9 cellular contexts compared by ENCODE assay signal in genomic region chr1:182595641-182596240, GRCh38. TPM values are rescaled to one million over a fixed set of nuclear protein-coding genes. Genes with fewer than 3 reads are reported as not detected.
DNase-seq lines count a peak whose midpoint lies in the region; ATAC-seq, FAIRE-seq and TF ChIP-seq lines count a peak whose summit lies in the region.
"Had no signal": no experiment of that assay in that cellular context is flagged by ENCODE, and none has a peak within 500 bp of the region (broad histone marks: within the 10 kb centered on the region; RNA-seq: fewer than 3 reads in every experiment).

No MANE protein-coding gene starts in this region.

- no peaks in the 10 kb centered on the region for H3K9me3 ChIP-seq in body of pancreas

- no peaks in the 10 kb centered on the region for H3K27me3 ChIP-seq in body of pancreas

- no peak overlapping the region for H3K4me3 ChIP-seq in body of pancreas

- DNase-seq in NCI-H2081 (lab: John Stamatoyannopoulos, UW): peak; percentile 58 to 59
- no peak for DNase-seq in NCI-H2081 treated with DMSO at 0.1 percent for 48 hours (lab: John Stamatoyannopoulos, UW)
- peak; percentile 39 for DNase-seq in NCI-H1105 treated with DMSO at 0.1 percent for 48 hours (lab: John Stamatoyannopoulos, UW)
- DNase-seq in body of pancreas: peak; percentile 77 to 85 (median 80)
- peak; percentile 71 for DNase-seq in inferior parietal cortex (ENCODE audit: extremely low spot score)
- peak; percentile 54 for DNase-seq in stimulated activated CD4-positive, alpha-beta T cell treated with anti-CD3 and anti-CD28 coated beads, Interleukin-2, amount 100 ng/mL, for 4 hours (ENCODE audit: low read depth)

- no peak overlapping the region for H3K27ac ChIP-seq in body of pancreas
- H3K27ac ChIP-seq: epithelial cell of prostate had no signal

- peak; percentile 96 for FAIRE-seq in TTC549 (lab: Jason Lieb, UNC)

- no peak for TF ChIP-seq POLR2A in body of pancreas (IDR thresholded peaks at IDR 0.05)

- ATAC-seq in body of pancreas (peak; percentile 88), HG03571 (IDR thresholded peaks at IDR 0.05; ENCODE audit: unreplicated experiment) (no peak)

- no peaks in the 10 kb centered on the region for H3K36me3 ChIP-seq in body of pancreas (replicated peaks in 1 of 2; ENCODE audit: insufficient read depth in 1 of 2, low read depth in 2 of 2)

- intact Hi-C loops in body of pancreas (cut with DNase I): loop anchor here (10.0 kb wide), 1 partner anchor 511 kb away; no protein-coding TSS in a partner anchor

- peaks cover 7% of the 10 kb centered on the region for H3K4me1 ChIP-seq in body of pancreas

- TF ChIP-seq CTCF in body of pancreas (IDR thresholded peaks at IDR 0.05): peak; percentile 60 to 96 (median 83)

- WGBS in body of pancreas, 2 donors: 27 to 29% methylated on average over 4 of the region's 4 CpGs

RNA-seq across cellular contexts. Expression of gene RNASEL, which starts 6.7 kb away (rescaled TPM):
- 1 to 10 TPM in 1 of 2 donors, under 1 TPM in 1; 0.33 to 6.0 TPM for total RNA-seq in body of pancreas

RNA-seq across cellular contexts. Expression of gene RGS16, which starts 8.4 kb away (rescaled TPM):
- total RNA-seq in body of pancreas: 1 to 10 TPM; 2.6 to 3.9 TPM
